1 cellular context compared by ENCODE assay signal in the genomic region with DNA sequence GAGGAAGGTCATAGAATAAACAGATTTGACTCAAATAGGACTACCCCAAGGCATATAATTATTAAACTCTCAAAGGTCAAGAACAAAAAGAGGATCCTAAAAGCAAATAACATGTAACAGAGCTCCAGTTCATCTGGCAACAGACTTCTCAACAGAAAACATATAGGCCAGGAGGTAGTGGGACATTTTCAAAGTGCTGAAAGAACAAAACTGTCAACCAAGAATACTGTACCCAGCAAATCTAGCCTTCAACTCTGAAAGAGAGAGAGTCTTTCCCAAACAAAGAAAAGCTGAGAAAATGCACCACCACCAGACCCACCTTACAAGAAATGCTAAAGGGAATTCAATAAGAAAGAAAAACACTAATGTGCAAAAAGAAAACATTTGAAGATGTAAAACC.
TF ChIP-seq lines count a peak whose summit lies in the region.

No MANE protein-coding gene starts in this region.

TF ChIP-seq in K562, 482 proteins besides CTCF, POLR2A, EP300 and RAD21 (continued from another document):
- TF ChIP-seq, protein P1, sequence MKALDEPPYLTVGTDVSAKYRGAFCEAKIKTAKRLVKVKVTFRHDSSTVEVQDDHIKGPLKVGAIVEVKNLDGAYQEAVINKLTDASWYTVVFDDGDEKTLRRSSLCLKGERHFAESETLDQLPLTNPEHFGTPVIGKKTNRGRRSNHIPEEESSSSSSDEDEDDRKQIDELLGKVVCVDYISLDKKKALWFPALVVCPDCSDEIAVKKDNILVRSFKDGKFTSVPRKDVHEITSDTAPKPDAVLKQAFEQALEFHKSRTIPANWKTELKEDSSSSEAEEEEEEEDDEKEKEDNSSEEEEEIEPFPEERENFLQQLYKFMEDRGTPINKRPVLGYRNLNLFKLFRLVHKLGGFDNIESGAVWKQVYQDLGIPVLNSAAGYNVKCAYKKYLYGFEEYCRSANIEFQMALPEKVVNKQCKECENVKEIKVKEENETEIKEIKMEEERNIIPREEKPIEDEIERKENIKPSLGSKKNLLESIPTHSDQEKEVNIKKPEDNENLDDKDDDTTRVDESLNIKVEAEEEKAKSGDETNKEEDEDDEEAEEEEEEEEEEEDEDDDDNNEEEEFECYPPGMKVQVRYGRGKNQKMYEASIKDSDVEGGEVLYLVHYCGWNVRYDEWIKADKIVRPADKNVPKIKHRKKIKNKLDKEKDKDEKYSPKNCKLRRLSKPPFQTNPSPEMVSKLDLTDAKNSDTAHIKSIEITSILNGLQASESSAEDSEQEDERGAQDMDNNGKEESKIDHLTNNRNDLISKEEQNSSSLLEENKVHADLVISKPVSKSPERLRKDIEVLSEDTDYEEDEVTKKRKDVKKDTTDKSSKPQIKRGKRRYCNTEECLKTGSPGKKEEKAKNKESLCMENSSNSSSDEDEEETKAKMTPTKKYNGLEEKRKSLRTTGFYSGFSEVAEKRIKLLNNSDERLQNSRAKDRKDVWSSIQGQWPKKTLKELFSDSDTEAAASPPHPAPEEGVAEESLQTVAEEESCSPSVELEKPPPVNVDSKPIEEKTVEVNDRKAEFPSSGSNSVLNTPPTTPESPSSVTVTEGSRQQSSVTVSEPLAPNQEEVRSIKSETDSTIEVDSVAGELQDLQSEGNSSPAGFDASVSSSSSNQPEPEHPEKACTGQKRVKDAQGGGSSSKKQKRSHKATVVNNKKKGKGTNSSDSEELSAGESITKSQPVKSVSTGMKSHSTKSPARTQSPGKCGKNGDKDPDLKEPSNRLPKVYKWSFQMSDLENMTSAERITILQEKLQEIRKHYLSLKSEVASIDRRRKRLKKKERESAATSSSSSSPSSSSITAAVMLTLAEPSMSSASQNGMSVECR (CRISPR knock-in tag; IDR thresholded peaks at IDR 0.05) = no peak
- TF ChIP-seq TRIM28 (IDR thresholded peaks at IDR 0.05) = peak; percentile 30; the same call in 1 of the 2 replicates
- TF ChIP-seq CBX8 (IDR thresholded peaks at IDR 0.05; ENCODE audit: borderline replicate concordance, extremely low read depth, low read depth, low read length, poor library complexity, severe bottlenecking) = no peak
- TF ChIP-seq, protein P2, sequence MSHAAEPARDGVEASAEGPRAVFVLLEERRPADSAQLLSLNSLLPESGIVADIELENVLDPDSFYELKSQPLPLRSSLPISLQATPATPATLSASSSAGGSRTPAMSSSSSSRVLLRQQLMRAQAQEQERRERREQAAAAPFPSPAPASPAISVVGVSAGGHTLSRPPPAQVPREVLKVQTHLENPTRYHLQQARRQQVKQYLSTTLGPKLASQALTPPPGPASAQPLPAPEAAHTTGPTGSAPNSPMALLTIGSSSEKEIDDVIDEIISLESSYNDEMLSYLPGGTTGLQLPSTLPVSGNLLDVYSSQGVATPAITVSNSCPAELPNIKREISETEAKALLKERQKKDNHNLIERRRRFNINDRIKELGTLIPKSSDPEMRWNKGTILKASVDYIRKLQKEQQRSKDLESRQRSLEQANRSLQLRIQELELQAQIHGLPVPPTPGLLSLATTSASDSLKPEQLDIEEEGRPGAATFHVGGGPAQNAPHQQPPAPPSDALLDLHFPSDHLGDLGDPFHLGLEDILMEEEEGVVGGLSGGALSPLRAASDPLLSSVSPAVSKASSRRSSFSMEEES (CRISPR knock-in tag; IDR thresholded peaks at IDR 0.05) = no peak
- no peak for TF ChIP-seq FOXK2 (conservative IDR thresholded peaks at IDR 0.05 in 1 of 2, IDR thresholded peaks at IDR 0.05 in 1 of 2; ENCODE audit: low read depth in 2 of 2)
- TF ChIP-seq PRMT5 (CRISPR knock-in tag; IDR thresholded peaks at IDR 0.05) = no peak
- TF ChIP-seq, protein P3, sequence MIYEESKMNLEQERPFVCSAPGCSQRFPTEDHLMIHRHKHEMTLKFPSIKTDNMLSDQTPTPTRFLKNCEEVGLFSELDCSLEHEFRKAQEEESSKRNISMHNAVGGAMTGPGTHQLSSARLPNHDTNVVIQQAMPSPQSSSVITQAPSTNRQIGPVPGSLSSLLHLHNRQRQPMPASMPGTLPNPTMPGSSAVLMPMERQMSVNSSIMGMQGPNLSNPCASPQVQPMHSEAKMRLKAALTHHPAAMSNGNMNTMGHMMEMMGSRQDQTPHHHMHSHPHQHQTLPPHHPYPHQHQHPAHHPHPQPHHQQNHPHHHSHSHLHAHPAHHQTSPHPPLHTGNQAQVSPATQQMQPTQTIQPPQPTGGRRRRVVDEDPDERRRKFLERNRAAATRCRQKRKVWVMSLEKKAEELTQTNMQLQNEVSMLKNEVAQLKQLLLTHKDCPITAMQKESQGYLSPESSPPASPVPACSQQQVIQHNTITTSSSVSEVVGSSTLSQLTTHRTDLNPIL (CRISPR knock-in tag; IDR thresholded peaks at IDR 0.05) = no peak
- no peak for TF ChIP-seq ZBTB1 (CRISPR knock-in tag; IDR thresholded peaks at IDR 0.05; ENCODE audit: borderline replicate concordance, low read depth)
- TF ChIP-seq FOSL1 (tag; conservative IDR thresholded peaks at IDR 0.05) = no peak
- TF ChIP-seq ZNF75A (CRISPR knock-in tag; IDR thresholded peaks at IDR 0.05) = peak; percentile 32; the same call in 1 of the 2 replicates
- TF ChIP-seq FOXM1 (IDR thresholded peaks at IDR 0.05; ENCODE audit: low read depth) = no peak
- no peak for TF ChIP-seq FOXM1 (CRISPR knock-in tag; IDR thresholded peaks at IDR 0.05; ENCODE audit: low read depth)
- no peak for TF ChIP-seq ZNF121 (CRISPR knock-in tag; conservative IDR thresholded peaks at IDR 0.05)
- no peak for TF ChIP-seq ZNF589 (CRISPR knock-in tag; IDR thresholded peaks at IDR 0.05; ENCODE audit: low read depth)
- TF ChIP-seq, protein P4, sequence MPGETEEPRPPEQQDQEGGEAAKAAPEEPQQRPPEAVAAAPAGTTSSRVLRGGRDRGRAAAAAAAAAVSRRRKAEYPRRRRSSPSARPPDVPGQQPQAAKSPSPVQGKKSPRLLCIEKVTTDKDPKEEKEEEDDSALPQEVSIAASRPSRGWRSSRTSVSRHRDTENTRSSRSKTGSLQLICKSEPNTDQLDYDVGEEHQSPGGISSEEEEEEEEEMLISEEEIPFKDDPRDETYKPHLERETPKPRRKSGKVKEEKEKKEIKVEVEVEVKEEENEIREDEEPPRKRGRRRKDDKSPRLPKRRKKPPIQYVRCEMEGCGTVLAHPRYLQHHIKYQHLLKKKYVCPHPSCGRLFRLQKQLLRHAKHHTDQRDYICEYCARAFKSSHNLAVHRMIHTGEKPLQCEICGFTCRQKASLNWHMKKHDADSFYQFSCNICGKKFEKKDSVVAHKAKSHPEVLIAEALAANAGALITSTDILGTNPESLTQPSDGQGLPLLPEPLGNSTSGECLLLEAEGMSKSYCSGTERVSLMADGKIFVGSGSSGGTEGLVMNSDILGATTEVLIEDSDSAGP (CRISPR knock-in tag; IDR thresholded peaks at IDR 0.05) = no peak
- no peak for TF ChIP-seq KDM4B (IDR thresholded peaks at IDR 0.05; ENCODE audit: borderline replicate concordance in 2 of 2, low read depth in 1 of 2)
